8 cellular contexts compared by ENCODE assay signal in the genomic region with DNA sequence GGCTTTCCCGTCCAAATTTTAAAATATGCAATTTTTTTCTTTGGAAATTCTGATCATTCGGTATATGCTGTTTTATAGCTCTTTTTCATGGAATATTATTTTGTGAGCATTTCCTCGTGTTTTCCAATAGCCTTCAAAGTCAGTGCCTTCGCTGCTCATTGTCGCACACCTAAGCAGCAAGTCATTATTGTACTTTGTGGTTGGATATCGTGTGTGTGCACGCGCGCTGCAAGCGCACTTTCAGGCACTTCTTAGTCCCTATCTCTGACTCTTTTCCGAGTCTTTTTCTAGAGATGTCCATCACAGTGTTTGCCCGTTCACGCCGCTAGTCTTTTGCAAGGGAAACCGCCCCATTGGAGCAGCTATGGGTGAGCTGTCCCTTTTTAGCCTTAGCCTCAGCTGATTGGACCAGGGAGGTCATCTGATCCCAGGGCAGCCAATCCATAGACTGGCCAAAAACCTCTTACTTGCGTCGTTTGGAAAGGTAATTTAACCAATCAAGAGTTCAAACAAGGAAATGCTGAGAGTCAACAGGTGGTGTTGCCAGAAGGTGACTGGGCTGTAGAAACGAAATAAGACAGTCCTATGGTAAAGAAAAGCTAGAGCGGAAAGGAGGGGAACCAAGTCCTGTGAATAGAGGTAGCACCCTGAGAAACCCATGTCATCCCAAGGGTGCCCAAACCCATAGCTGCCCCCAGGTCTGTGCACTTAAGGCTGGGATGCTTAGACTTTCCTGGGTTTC. TPM values are rescaled to one million over a fixed set of nuclear protein-coding genes. Genes with fewer than 3 reads are reported as not detected.
A peak's percentile ranks its signal among the peaks of the same experiment; 100 is the strongest.
DNase-seq lines count a peak whose midpoint lies in the region; ATAC-seq and TF ChIP-seq lines count a peak whose summit lies in the region.

No MANE protein-coding gene starts in this region.

- H4K20me1 ChIP-seq in osteoblast (ENCODE audit: insufficient read depth, low read length): no peaks in the 10 kb centered on the region

- H3K4me3 ChIP-seq in adipocyte (ENCODE audit: low read length) (peak overlapping the region; percentile 73), osteoblast (ENCODE audit: insufficient read depth, low read length) (peak overlapping the region; percentile 71), upper lobe of right lung (peak overlapping the region; percentile 55)

- H3K9me3 ChIP-seq in adipocyte (ENCODE audit: control insufficient read depth, low read length) (no peaks in the 10 kb centered on the region), osteoblast (ENCODE audit: low read depth, low read length) (no peaks in the 10 kb centered on the region), upper lobe of right lung (no peaks in the 10 kb centered on the region)

- peak; percentile 10 for TF ChIP-seq CTCF in osteoblast (IDR thresholded peaks at IDR 0.05; ENCODE audit: extremely low read depth, low read depth, low read length)
- TF ChIP-seq CTCF in upper lobe of right lung (IDR thresholded peaks at IDR 0.05): no peak

- intact Hi-C loops in Right ventricle myocardium inferior (cut with DNase I) (loop anchor here (10.0 kb wide), 1 partner anchor 220 kb away; no protein-coding TSS in a partner anchor), upper lobe of right lung (cut with DNase I) (no loop called here)

- ATAC-seq in GM21360 (IDR thresholded peaks at IDR 0.05; ENCODE audit: unreplicated experiment) (peak; percentile 55), Right ventricle myocardium inferior (peak; percentile 88), upper lobe of right lung (peak; percentile 86)

- H3K4me1 ChIP-seq in adipocyte (ENCODE audit: control insufficient read depth, insufficient read depth, low read length) (peaks cover 23% of the 10 kb centered on the region), osteoblast (ENCODE audit: insufficient read depth, low read length) (peaks cover 11% of the 10 kb centered on the region), upper lobe of right lung (no peaks in the 10 kb centered on the region)

- H3K36me3 ChIP-seq in adipocyte (ENCODE audit: control insufficient read depth, insufficient read depth, low read length, severe bottlenecking): peaks cover 25% of the 10 kb centered on the region
- H3K36me3 ChIP-seq in osteoblast (ENCODE audit: insufficient read depth, low read length): peaks cover 30% of the 10 kb centered on the region
- H3K36me3 ChIP-seq in upper lobe of right lung: peaks cover 23% of the 10 kb centered on the region

- peak overlapping the region; percentile 87 for H3K9ac ChIP-seq in adipocyte (ENCODE audit: low read length)

- peak; percentile 73 for DNase-seq in CD1c-positive myeloid dendritic cell (ENCODE audit: extremely low spot score)
- peak; percentile 84 to 87 for DNase-seq in Kasumi-1 (lab: John Stamatoyannopoulos, UW)
- DNase-seq in SHP77 treated with DMSO at 0.1 percent for 48 hours (lab: John Stamatoyannopoulos, UW): peak; percentile 87
- DNase-seq in adipocyte (ENCODE audit: low read depth): peak; percentile 83
- DNase-seq in Right ventricle myocardium inferior (ENCODE audit: missing footprints): peak; percentile 81
- DNase-seq in osteoblast (ENCODE audit: insufficient read length, low spot score, missing footprints): peak; percentile 95
- DNase-seq in upper lobe of right lung: peak; percentile 86

- H3K27me3 ChIP-seq in adipocyte (replicated peaks; ENCODE audit: control insufficient read depth, insufficient read depth, low read length) (no peaks in the 10 kb centered on the region), osteoblast (ENCODE audit: insufficient read depth, low read length) (no peaks in the 10 kb centered on the region), upper lobe of right lung (no peaks in the 10 kb centered on the region)

- peak overlapping the region; percentile 95 for H3K4me2 ChIP-seq in osteoblast (ENCODE audit: insufficient read depth, low read length)

- H2AFZ ChIP-seq in osteoblast (ENCODE audit: low read length): peak overlapping the region; percentile 69

- H3K27ac ChIP-seq in osteoblast (ENCODE audit: low read depth, low read length) (peak overlapping the region; percentile 84), upper lobe of right lung (peak overlapping the region; percentile 89)

- H3K79me2 ChIP-seq in osteoblast (ENCODE audit: insufficient read depth, low read length): peaks cover 8% of the 10 kb centered on the region

RNA-seq across cellular contexts. Expression of gene HYI, which starts 0.7 kb away (rescaled TPM):
- total RNA-seq in Right ventricle myocardium inferior: 20.2 TPM
- total RNA-seq in osteoblast: 24.5 and 27.1 TPM in 2 replicates
- total RNA-seq in upper lobe of right lung: 72.6 TPM

Comparison
In these comparisons a context has a peak if more than half of its experiments do, and no peak if none do; other contexts are left out.
1. Peak in every context shown above with its lines: DNase-seq, ATAC-seq, H3K4me3 ChIP-seq and H3K27ac ChIP-seq.